ENCODE assay signal across 11 cellular contexts in the genomic region with DNA sequence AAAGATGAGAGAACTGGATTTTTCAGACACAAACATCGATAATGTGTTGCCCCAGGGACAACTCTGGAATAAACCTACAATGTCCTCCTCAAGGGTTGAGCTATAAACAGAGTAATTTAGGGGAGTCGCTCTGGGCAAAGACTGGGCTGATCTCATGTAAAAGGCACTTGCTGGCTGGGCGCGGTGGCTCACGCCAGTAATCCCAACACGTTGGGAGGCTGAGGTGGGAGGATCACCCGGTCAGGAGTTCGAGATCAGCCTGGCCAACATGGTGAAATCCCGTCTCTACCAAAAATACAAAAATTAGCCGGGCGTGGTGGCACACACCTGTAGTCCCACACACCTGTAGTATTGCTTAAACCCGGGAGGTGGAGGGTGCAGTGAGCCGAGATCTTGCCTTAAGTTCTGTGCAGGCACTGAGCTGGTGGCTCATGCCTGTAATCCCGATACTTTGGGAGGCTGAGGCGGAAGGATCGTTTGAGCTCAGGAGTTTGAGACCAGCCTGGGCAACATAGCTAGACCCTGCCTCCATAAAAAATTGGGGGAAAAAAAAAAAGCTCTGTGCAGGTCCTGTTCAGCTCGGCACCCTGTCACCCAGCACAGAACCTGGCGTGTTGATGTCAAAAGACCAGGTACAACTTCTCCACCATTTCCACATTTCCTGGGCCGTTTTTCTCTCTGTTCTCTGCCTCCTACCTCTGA. TPM values are rescaled to one million over a fixed set of nuclear protein-coding genes. Genes with fewer than 3 reads are reported as not detected.
DNase-seq lines count a peak whose midpoint lies in the region; ATAC-seq and TF ChIP-seq lines count a peak whose summit lies in the region.
"Had no signal": no experiment of that assay in that cellular context is flagged by ENCODE, and none has a peak within 500 bp of the region (broad histone marks: within the 10 kb centered on the region; RNA-seq: fewer than 3 reads in every experiment).

No MANE protein-coding gene starts in this region.

- DNase-seq in activated CD4-positive, alpha-beta T cell treated with anti-CD3 and anti-CD28 coated beads for 36 hours, result no peak
- DNase-seq in activated CD4-positive, alpha-beta T cell treated with anti-CD3 and anti-CD28 coated beads, Interleukin-2, amount 50 U/mL, for 1 hour, result no peak
- DNase-seq in PC-9, result no peak
- DNase-seq in esophagus squamous epithelium (lab: John Stamatoyannopoulos, UW), result no peak
- no peak for DNase-seq in stimulated activated naive CD4-positive, alpha-beta T cell treated with Interleukin-2 at 50 U/mL for 16 hours (lab: John Stamatoyannopoulos, UW)
- no peak for DNase-seq in lower lobe of right lung
- DNase-seq: activated CD4-positive, alpha-beta T cell treated with anti-CD3 and anti-CD28 coated beads for 4 hours; NCI-H2171; ovary had no signal

- peak overlapping the region; percentile 91; the same call in 1 of the 2 replicates for H3K27ac ChIP-seq in PC-9
- peak overlapping the region in 2 of 4 donors; percentile 96 to 99 for H3K27ac ChIP-seq in esophagus squamous epithelium
- H3K27ac ChIP-seq in lower lobe of right lung, result no peak overlapping the region

- peak overlapping the region; percentile 90 for H3K4me3 Mint-ChIP-seq in activated CD4-positive, alpha-beta T cell treated with anti-CD3 and anti-CD28 coated beads for 36 hours

- no peak overlapping the region for H2AFZ ChIP-seq in PC-9

- BruUV-seq in PC-9 (replicated peaks; lab: Mats Ljungman, UMichigan), result TSS peak; percentile 43

- H3K36me3 ChIP-seq in PC-9 (ENCODE audit: low read depth) (peaks cover 27% of the 10 kb centered on the region), esophagus squamous epithelium (peaks cover 11 to 44% (median 17%) of the 10 kb centered on the region in 3 donors), skeletal muscle satellite cell (ENCODE audit: insufficient read depth, low read length) (peaks cover 21% of the 10 kb centered on the region), lower lobe of right lung (peaks cover 39% of the 10 kb centered on the region)
- H3K36me3 ChIP-seq: ovary had no signal

- H3K27me3 ChIP-seq in PC-9 (ENCODE audit: insufficient read depth, low read depth), result no peaks in the 10 kb centered on the region
- H3K27me3 ChIP-seq in esophagus squamous epithelium, result no peaks in the 10 kb centered on the region
- no peaks in the 10 kb centered on the region for H3K27me3 ChIP-seq in skeletal muscle satellite cell (ENCODE audit: control insufficient read depth, insufficient read depth, low read length)
- H3K27me3 ChIP-seq in lower lobe of right lung (ENCODE audit: low read depth), result no peaks in the 10 kb centered on the region
- H3K27me3 ChIP-seq: ovary had no signal

- H3K4me3 ChIP-seq in PC-9, result peak overlapping the region; percentile 87
- H3K4me3 ChIP-seq in esophagus squamous epithelium, result peak overlapping the region in 3 of 4 donors; percentile 82 to 89 (median 84)
- peak overlapping the region; percentile 91 for H3K4me3 ChIP-seq in skeletal muscle satellite cell (ENCODE audit: low read length)
- no peak overlapping the region for H3K4me3 ChIP-seq in lower lobe of right lung

- CTCF ChIA-PET in activated CD4-positive, alpha-beta T cell treated with anti-CD3 and anti-CD28 coated beads for 36 hours (lab: Charles Lee), result interaction anchor here (2.2 kb wide), 1 partner anchor 81 kb away, joined by 7 read pairs; no protein-coding TSS in a partner anchor
- CTCF ChIA-PET in PC-9 (lab: Charles Lee), result interaction anchor here (2.9 kb wide), 1 partner anchor 13 kb away, joined by 25 read pairs; no protein-coding TSS in a partner anchor

- H4K20me1 ChIP-seq in PC-9 (ENCODE audit: insufficient read depth), result peaks cover 15% of the 10 kb centered on the region

- H3K36me3 Mint-ChIP-seq in activated CD4-positive, alpha-beta T cell treated with anti-CD3 and anti-CD28 coated beads for 36 hours (ENCODE audit: low read depth), result peaks cover 23% of the 10 kb centered on the region

- H3K9ac ChIP-seq in skeletal muscle satellite cell (ENCODE audit: low read depth, low read length), result no peak overlapping the region

- no peak for ATAC-seq in activated CD4-positive, alpha-beta T cell treated with anti-CD3 and anti-CD28 coated beads for 36 hours
- no peak for ATAC-seq in lower lobe of right lung
- ATAC-seq in GM19395 (IDR thresholded peaks at IDR 0.05; ENCODE audit: unreplicated experiment), result no peak

- TF ChIP-seq CTCF in PC-9 (conservative IDR thresholded peaks at IDR 0.05) (no peak), esophagus squamous epithelium (IDR thresholded peaks at IDR 0.05) (no peak), lower lobe of right lung (IDR thresholded peaks at IDR 0.05) (no peak)

- H3K4me2 ChIP-seq in PC-9 (peak overlapping the region; percentile 77), skeletal muscle satellite cell (ENCODE audit: low read length) (peak overlapping the region; percentile 88)

- H3K79me2 ChIP-seq in PC-9 (ENCODE audit: low read depth), result peaks cover 46% of the 10 kb centered on the region

- no peaks in the 10 kb centered on the region for H3K27me3 Mint-ChIP-seq in activated CD4-positive, alpha-beta T cell treated with anti-CD3 and anti-CD28 coated beads for 36 hours

- H3K9me2 ChIP-seq in PC-9 (ENCODE audit: insufficient read depth), result no peaks in the 10 kb centered on the region

- TF ChIP-seq POLR2A in esophagus squamous epithelium (IDR thresholded peaks at IDR 0.05), result no peak

- H3K4me1 ChIP-seq in PC-9 (replicated peaks; ENCODE audit: insufficient read depth), result peaks cover 17% of the 10 kb centered on the region
- H3K4me1 ChIP-seq in esophagus squamous epithelium, result peaks cover 11 to 41% (median 14%) of the 10 kb centered on the region in 3 donors
- peaks cover 3% of the 10 kb centered on the region for H3K4me1 ChIP-seq in skeletal muscle satellite cell (ENCODE audit: control insufficient read depth, insufficient read depth, low read length)
- H3K4me1 ChIP-seq in lower lobe of right lung, result peaks cover 14% of the 10 kb centered on the region

- intact Hi-C loops in activated CD4-positive, alpha-beta T cell treated with anti-CD3 and anti-CD28 coated beads for 36 hours (cut with DNase I, micrococcal nuclease), result loop anchor here in 1 of 2 experiments (5.0 to 10.0 kb wide), 2 partner anchors 313 to 380 kb away; a partner anchor contains a TSS
- intact Hi-C loops in PC-9 (cut with micrococcal nuclease; ENCODE audit: unreplicated experiment), result loop anchor here (5.0 kb wide), 1 partner anchor 175 kb away; no protein-coding TSS in a partner anchor
- intact Hi-C loops in esophagus squamous epithelium (cut with DNase I), result loop anchor here (10.0 kb wide), 1 partner anchor 313 kb away; no protein-coding TSS in a partner anchor
- intact Hi-C loops in lower lobe of right lung (cut with DNase I), result no loop called here

- no peak overlapping the region for H3K27ac Mint-ChIP-seq in activated CD4-positive, alpha-beta T cell treated with anti-CD3 and anti-CD28 coated beads for 36 hours

- H3K9me3 Mint-ChIP-seq in activated CD4-positive, alpha-beta T cell treated with anti-CD3 and anti-CD28 coated beads for 36 hours (ENCODE audit: low read depth), result no peaks in the 10 kb centered on the region

- peaks cover 17% of the 10 kb centered on the region; the same call in 1 of the 2 replicates for H3F3A ChIP-seq in PC-9 (ENCODE audit: insufficient read depth, low read depth)

- POLR2A ChIA-PET in activated CD4-positive, alpha-beta T cell treated with anti-CD3 and anti-CD28 coated beads for 36 hours (lab: Charles Lee), result interaction anchor here (0.6 to 0.9 kb wide), 2 partner anchors 13 to 140 kb away, joined by 3 to 5 read pairs; no protein-coding TSS in a partner anchor
- POLR2A ChIA-PET in PC-9 (lab: Charles Lee; ENCODE audit: unreplicated experiment), result no interaction called here

- H3K9me3 ChIP-seq in PC-9 (ENCODE audit: insufficient read depth, low read depth) (no peaks in the 10 kb centered on the region), esophagus squamous epithelium (no peaks in the 10 kb centered on the region), skeletal muscle satellite cell (replicated peaks; ENCODE audit: low read length) (no peaks in the 10 kb centered on the region), lower lobe of right lung (no peaks in the 10 kb centered on the region)
- H3K9me3 ChIP-seq: ovary had no signal

- WGBS in esophagus squamous epithelium, 2 donors, result 69 to 87% methylated on average over 8 to 17 of the region's 19 CpGs

- peaks cover 30% of the 10 kb centered on the region for H3K4me1 Mint-ChIP-seq in activated CD4-positive, alpha-beta T cell treated with anti-CD3 and anti-CD28 coated beads for 36 hours

RNA-seq across cellular contexts. Expression of a gene that starts 1.4 kb away (rescaled TPM):
- total RNA-seq in activated CD4-positive, alpha-beta T cell treated with anti-CD3 and anti-CD28 coated beads for 36 hours, result 10 to 100 TPM; 80.4 to 84.0 TPM
- total RNA-seq in PC-9 (2021), result 72.8 and 74.6 TPM in 2 replicates
- total RNA-seq in esophagus squamous epithelium, result 10 to 100 TPM; 36.4 to 52.6 (median 45.5) TPM
- total RNA-seq in skeletal muscle satellite cell (2012; rRNA removed), result 46.5 and 66.9 TPM in 2 replicates
- total RNA-seq in lower lobe of right lung, result 45.2 TPM

RNA-seq across cellular contexts. Expression of a gene that starts 16.1 kb away (rescaled TPM):
- total RNA-seq in activated CD4-positive, alpha-beta T cell treated with anti-CD3 and anti-CD28 coated beads for 36 hours, result under 1 TPM; 0.47 to 0.82 TPM
- total RNA-seq in PC-9 (2021) (54.5 and 71.2 TPM in 2 replicates), esophagus squamous epithelium (1 to 10 TPM in 1 of 4 donors, under 1 TPM in 2, not detected in 1; 0.35 to 2.7 (median 0.75) TPM), lower lobe of right lung (5.8 TPM)
- total RNA-seq in skeletal muscle satellite cell (2012; rRNA removed), result 0.66 and 0.76 TPM in 2 replicates

RNA-seq across cellular contexts. Expression of a gene that starts 21.9 kb away (rescaled TPM):
- 10 to 100 TPM; 14.6 to 16.2 TPM for total RNA-seq in activated CD4-positive, alpha-beta T cell treated with anti-CD3 and anti-CD28 coated beads for 36 hours
- 37.5 and 42.1 TPM in 2 replicates for total RNA-seq in PC-9 (2021)
- 10 to 100 TPM in 1 of 4 donors, 1 to 10 TPM in 3; 6.2 to 10.9 (median 6.4) TPM for total RNA-seq in esophagus squamous epithelium
- 39.8 and 44.8 TPM in 2 replicates for total RNA-seq in skeletal muscle satellite cell (2012; rRNA removed)
- total RNA-seq in lower lobe of right lung, result 17.6 TPM

RNA-seq across cellular contexts. Expression of a gene that starts 27.4 kb away (rescaled TPM):
- total RNA-seq in activated CD4-positive, alpha-beta T cell treated with anti-CD3 and anti-CD28 coated beads for 36 hours, result 1 to 10 TPM; 2.6 to 3.2 TPM
- 2.0 and 2.3 TPM in 2 replicates for total RNA-seq in PC-9 (2021)
- not detected for total RNA-seq in esophagus squamous epithelium
- 0.25 TPM in 1 of 2 replicates, not detected in the other for total RNA-seq in skeletal muscle satellite cell (2012; rRNA removed)
- total RNA-seq in lower lobe of right lung, result 2.1 TPM

RNA-seq across cellular contexts. Expression of a gene that starts 38.4 kb away (rescaled TPM):
- 10 to 100 TPM; 32.2 to 33.7 TPM for total RNA-seq in activated CD4-positive, alpha-beta T cell treated with anti-CD3 and anti-CD28 coated beads for 36 hours
- total RNA-seq in PC-9 (2021) (52.4 and 54.0 TPM in 2 replicates), esophagus squamous epithelium (10 to 100 TPM in 3 of 4 donors, 1 to 10 TPM in 1; 8.6 to 17.3 (median 13.8) TPM), lower lobe of right lung (38.6 TPM)
- 5.6 and 10.7 TPM in 2 replicates for total RNA-seq in skeletal muscle satellite cell (2012; rRNA removed)
